ENCODE assay signal across 1 cellular context in the genomic region with DNA sequence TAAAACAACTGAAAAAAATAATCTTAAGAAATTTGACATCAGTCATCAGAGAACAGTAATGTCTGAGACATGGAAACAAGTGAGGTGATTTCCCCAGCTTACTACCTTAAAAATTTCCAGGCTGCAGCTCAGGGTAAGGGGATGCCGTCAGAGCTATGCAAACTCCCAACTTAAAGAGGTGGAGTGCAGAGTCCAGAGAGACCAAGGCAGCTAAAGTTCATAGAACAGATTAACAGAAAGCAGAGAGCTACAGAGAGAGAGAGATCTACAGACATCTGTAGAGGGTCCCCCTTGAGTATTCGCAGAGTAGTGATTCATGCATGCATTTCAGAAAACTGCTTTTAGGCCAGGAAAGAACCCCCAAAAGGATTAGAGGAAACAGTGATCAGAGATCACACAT.
TF ChIP-seq lines count a peak whose summit lies in the region.

No MANE protein-coding gene starts in this region.

TF ChIP-seq in H1, 55 proteins besides CTCF, POLR2A, EP300 and RAD21 (continued from another document):
- TF ChIP-seq, protein P1, sequence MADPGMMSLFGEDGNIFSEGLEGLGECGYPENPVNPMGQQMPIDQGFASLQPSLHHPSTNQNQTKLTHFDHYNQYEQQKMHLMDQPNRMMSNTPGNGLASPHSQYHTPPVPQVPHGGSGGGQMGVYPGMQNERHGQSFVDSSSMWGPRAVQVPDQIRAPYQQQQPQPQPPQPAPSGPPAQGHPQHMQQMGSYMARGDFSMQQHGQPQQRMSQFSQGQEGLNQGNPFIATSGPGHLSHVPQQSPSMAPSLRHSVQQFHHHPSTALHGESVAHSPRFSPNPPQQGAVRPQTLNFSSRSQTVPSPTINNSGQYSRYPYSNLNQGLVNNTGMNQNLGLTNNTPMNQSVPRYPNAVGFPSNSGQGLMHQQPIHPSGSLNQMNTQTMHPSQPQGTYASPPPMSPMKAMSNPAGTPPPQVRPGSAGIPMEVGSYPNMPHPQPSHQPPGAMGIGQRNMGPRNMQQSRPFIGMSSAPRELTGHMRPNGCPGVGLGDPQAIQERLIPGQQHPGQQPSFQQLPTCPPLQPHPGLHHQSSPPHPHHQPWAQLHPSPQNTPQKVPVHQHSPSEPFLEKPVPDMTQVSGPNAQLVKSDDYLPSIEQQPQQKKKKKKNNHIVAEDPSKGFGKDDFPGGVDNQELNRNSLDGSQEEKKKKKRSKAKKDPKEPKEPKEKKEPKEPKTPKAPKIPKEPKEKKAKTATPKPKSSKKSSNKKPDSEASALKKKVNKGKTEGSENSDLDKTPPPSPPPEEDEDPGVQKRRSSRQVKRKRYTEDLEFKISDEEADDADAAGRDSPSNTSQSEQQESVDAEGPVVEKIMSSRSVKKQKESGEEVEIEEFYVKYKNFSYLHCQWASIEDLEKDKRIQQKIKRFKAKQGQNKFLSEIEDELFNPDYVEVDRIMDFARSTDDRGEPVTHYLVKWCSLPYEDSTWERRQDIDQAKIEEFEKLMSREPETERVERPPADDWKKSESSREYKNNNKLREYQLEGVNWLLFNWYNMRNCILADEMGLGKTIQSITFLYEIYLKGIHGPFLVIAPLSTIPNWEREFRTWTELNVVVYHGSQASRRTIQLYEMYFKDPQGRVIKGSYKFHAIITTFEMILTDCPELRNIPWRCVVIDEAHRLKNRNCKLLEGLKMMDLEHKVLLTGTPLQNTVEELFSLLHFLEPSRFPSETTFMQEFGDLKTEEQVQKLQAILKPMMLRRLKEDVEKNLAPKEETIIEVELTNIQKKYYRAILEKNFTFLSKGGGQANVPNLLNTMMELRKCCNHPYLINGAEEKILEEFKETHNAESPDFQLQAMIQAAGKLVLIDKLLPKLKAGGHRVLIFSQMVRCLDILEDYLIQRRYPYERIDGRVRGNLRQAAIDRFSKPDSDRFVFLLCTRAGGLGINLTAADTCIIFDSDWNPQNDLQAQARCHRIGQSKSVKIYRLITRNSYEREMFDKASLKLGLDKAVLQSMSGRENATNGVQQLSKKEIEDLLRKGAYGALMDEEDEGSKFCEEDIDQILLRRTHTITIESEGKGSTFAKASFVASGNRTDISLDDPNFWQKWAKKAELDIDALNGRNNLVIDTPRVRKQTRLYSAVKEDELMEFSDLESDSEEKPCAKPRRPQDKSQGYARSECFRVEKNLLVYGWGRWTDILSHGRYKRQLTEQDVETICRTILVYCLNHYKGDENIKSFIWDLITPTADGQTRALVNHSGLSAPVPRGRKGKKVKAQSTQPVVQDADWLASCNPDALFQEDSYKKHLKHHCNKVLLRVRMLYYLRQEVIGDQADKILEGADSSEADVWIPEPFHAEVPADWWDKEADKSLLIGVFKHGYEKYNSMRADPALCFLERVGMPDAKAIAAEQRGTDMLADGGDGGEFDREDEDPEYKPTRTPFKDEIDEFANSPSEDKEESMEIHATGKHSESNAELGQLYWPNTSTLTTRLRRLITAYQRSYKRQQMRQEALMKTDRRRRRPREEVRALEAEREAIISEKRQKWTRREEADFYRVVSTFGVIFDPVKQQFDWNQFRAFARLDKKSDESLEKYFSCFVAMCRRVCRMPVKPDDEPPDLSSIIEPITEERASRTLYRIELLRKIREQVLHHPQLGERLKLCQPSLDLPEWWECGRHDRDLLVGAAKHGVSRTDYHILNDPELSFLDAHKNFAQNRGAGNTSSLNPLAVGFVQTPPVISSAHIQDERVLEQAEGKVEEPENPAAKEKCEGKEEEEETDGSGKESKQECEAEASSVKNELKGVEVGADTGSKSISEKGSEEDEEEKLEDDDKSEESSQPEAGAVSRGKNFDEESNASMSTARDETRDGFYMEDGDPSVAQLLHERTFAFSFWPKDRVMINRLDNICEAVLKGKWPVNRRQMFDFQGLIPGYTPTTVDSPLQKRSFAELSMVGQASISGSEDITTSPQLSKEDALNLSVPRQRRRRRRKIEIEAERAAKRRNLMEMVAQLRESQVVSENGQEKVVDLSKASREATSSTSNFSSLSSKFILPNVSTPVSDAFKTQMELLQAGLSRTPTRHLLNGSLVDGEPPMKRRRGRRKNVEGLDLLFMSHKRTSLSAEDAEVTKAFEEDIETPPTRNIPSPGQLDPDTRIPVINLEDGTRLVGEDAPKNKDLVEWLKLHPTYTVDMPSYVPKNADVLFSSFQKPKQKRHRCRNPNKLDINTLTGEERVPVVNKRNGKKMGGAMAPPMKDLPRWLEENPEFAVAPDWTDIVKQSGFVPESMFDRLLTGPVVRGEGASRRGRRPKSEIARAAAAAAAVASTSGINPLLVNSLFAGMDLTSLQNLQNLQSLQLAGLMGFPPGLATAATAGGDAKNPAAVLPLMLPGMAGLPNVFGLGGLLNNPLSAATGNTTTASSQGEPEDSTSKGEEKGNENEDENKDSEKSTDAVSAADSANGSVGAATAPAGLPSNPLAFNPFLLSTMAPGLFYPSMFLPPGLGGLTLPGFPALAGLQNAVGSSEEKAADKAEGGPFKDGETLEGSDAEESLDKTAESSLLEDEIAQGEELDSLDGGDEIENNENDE (IDR thresholded peaks at IDR 0.05; ENCODE audit: insufficient replicate concordance, low read length): no peak
- TF ChIP-seq TAF1 (IDR thresholded peaks at IDR 0.05; ENCODE audit: low read depth, low read length) (no peak), ZNF274 (IDR thresholded peaks at IDR 0.05; ENCODE audit: borderline replicate concordance, extremely low read depth, low read length) (no peak), TCF12 (IDR thresholded peaks at IDR 0.05; ENCODE audit: low read depth, low read length) (no peak), HDAC2 (IDR thresholded peaks at IDR 0.05; ENCODE audit: borderline replicate concordance in 1 of 2, low read depth in 2 of 2, low read length in 2 of 2) (no peak), SAP30 (IDR thresholded peaks at IDR 0.05; ENCODE audit: insufficient read depth, insufficient replicate concordance, low read length) (no peak), SIRT6 (IDR thresholded peaks at IDR 0.05; ENCODE audit: low read length) (no peak), SP2 (IDR thresholded peaks at IDR 0.05; ENCODE audit: low read length) (no peak)
